In the genomic region with DNA sequence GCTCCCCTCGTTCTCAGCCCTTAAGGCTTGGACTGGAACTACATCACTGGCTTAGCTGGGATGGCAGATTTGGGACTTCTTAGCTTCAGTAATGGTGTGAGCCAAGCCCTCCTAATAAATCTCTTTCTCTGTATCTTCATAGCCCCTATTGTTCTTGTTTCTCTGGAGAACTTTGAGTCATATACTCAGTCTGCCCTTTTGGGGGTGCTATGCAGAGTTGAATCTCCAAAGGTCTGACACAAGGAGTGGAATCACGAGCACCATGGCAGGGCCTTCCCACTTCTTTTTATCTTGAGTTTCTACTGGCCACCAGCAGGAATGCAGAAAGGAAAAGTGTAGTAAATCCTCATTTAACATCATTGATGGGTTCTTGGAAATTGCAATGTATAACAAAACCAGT, we compare ENCODE assay signal across 29 cellular contexts.
"Had no signal": no experiment of that assay in that cellular context is flagged by ENCODE, and none has a peak within 500 bp of the region (broad histone marks: within the 10 kb centered on the region; RNA-seq: fewer than 3 reads in every experiment).

No MANE protein-coding gene starts in this region.

- H3K4me1 ChIP-seq: breast epithelium, gastroesophageal sphincter, pancreas, psoas muscle, vagina had no signal

- H3K79me2 ChIP-seq: hepatocyte had no signal

- H3K36me3 Mint-ChIP-seq: activated CD4-positive, alpha-beta memory T cell treated with anti-CD3 and anti-CD28 coated beads for 36 hours; activated naive CD4-positive, alpha-beta T cell treated with anti-CD3 and anti-CD28 coated beads, Interleukin-2, amount 10 ng/mL, durations not matched to agents 7 days and 5 days; mesothelial cell of epicardium; naive B cell; T-cell; type B pancreatic cell had no signal

- H3K4me3 Mint-ChIP-seq: activated CD4-positive, alpha-beta memory T cell treated with anti-CD3 and anti-CD28 coated beads for 36 hours; activated naive CD4-positive, alpha-beta T cell treated with anti-CD3 and anti-CD28 coated beads, Interleukin-2, amount 10 ng/mL, durations not matched to agents 7 days and 5 days; central memory CD8-positive, alpha-beta T cell; mesothelial cell of epicardium; naive B cell; nephron progenitor cell; T-cell; T-helper 2 cell treated with Interferon-gamma antibody and Interleukin-4, amounts not matched to agents 5 μg/mL and 100 μg/mL, for 36 hours; type B pancreatic cell had no signal

- H3K27ac ChIP-seq: breast epithelium, gastroesophageal sphincter, hepatocyte, pancreas, psoas muscle, thoracic aorta, vagina had no signal

- H3K27me3 ChIP-seq: breast epithelium, hepatocyte, pancreas, vagina had no signal

- H3K36me3 ChIP-seq: breast epithelium, gastroesophageal sphincter, pancreas, thoracic aorta, vagina had no signal

- ATAC-seq: gastroesophageal sphincter, left colon, pancreas, psoas muscle, T-cell had no signal

- H3K4me1 Mint-ChIP-seq: activated naive CD4-positive, alpha-beta T cell treated with anti-CD3 and anti-CD28 coated beads, Interleukin-2, amount 10 ng/mL, durations not matched to agents 7 days and 5 days; central memory CD8-positive, alpha-beta T cell; mesothelial cell of epicardium; naive B cell; T-cell had no signal

- H3K27ac Mint-ChIP-seq: activated CD4-positive, alpha-beta memory T cell treated with anti-CD3 and anti-CD28 coated beads for 36 hours; activated naive CD4-positive, alpha-beta T cell treated with anti-CD3 and anti-CD28 coated beads, Interleukin-2, amount 10 ng/mL, durations not matched to agents 7 days and 5 days; mesothelial cell of epicardium; nephron progenitor cell; T-cell; T-helper 2 cell treated with Interferon-gamma antibody and Interleukin-4, amounts not matched to agents 5 μg/mL and 100 μg/mL, for 36 hours; type B pancreatic cell had no signal

- H3K4me3 ChIP-seq: breast epithelium, gastroesophageal sphincter, hepatocyte, pancreas, psoas muscle, smooth muscle cell, thoracic aorta, vagina had no signal

- DNase-seq: activated CD4-positive, alpha-beta memory T cell treated with anti-CD3 and anti-CD28 coated beads for 36 hours; activated CD4-positive, alpha-beta T cell treated with anti-CD3 and anti-CD28 coated beads for 48 hours; activated CD8-positive, alpha-beta memory T cell treated with anti-CD3 and anti-CD28 coated beads, Interleukin-2, amount 50 U/mL, for 4 hours; activated gamma-delta T cell; activated naive CD4-positive, alpha-beta T cell treated with anti-CD3 and anti-CD28 coated beads, Interleukin-2, amount 10 ng/mL, durations not matched to agents 7 days and 5 days; activated T-cell treated with anti-CD3 and anti-CD28 coated beads, Interleukin-2, amount 50 U/mL, for 1 hour; amniotic stem cell; dermis blood vessel endothelial cell; effector CD8-positive, alpha-beta T cell; left colon; mammary epithelial cell; naive B cell; nephron progenitor cell; pancreas; psoas muscle; stimulated activated CD4-positive, alpha-beta T cell treated with anti-CD3 and anti-CD28 coated beads, Interleukin-15, amount 100 ng/mL, for 24 hours; stimulated activated CD4-positive, alpha-beta T cell treated with anti-CD3 and anti-CD28 coated beads, Interleukin-2, amount 100 ng/mL, for 24 hours; stimulated activated naive CD4-positive, alpha-beta T cell treated with Interleukin-2 at 50 U/mL for 16 hours; T-cell had no signal

- H2AFZ ChIP-seq: hepatocyte had no signal

- H3K9me3 Mint-ChIP-seq: activated CD4-positive, alpha-beta memory T cell treated with anti-CD3 and anti-CD28 coated beads for 36 hours; activated naive CD4-positive, alpha-beta T cell treated with anti-CD3 and anti-CD28 coated beads, Interleukin-2, amount 10 ng/mL, durations not matched to agents 7 days and 5 days; central memory CD8-positive, alpha-beta T cell; mesothelial cell of epicardium; T-cell; T-helper 2 cell treated with Interferon-gamma antibody and Interleukin-4, amounts not matched to agents 5 μg/mL and 100 μg/mL, for 36 hours had no signal

- H3K9me3 ChIP-seq: breast epithelium, gastroesophageal sphincter, pancreas, psoas muscle, thoracic aorta, vagina had no signal

- H3K4me2 ChIP-seq: hepatocyte, smooth muscle cell had no signal
